In the genomic region with DNA sequence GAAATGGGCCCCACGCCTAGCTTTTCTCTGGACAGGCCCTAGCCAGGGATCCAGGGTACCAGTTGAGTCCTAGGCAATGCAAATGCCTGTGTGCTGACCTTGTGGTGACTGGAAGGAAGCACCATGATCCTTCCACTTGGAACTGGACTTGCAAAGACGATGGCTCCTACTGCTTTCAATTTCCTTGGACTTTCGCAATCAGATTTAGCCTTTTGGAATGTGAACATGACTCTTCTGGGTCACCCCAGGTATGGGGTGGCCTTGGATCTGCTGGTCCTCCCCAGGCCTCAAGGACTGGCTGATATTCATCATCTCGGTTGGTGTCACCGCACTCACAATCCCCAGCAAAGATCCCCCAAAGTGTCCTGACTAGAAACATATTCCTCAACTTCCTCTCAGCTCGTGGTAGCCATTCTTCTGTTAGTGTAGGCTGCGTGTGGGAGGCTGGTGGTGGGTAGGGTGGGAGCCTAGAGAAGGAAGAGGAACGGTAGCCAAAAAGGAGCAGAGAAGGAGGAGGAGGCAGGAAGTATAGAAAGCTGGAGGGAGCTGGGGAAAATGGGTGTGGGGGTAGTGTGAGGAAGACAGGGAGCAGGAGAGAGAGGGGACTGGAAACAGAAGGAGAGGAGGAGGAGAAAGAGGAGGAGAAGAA, we compare ENCODE assay signal across 21 cellular contexts.
"Had no signal": no experiment of that assay in that cellular context is flagged by ENCODE, and none has a peak within 500 bp of the region (broad histone marks: within the 10 kb centered on the region; RNA-seq: fewer than 3 reads in every experiment).

No MANE protein-coding gene starts in this region.

- H3K36me3 ChIP-seq: right atrium auricular region had no signal

- ATAC-seq: effector memory CD8-positive, alpha-beta T cell; T-helper 17 cell had no signal

- H3K9me3 ChIP-seq: right atrium auricular region had no signal

- H3K4me1 ChIP-seq: right atrium auricular region had no signal

- DNase-seq: activated B cell treated with CpG ODN at 0.5 μM for 24 hours; activated gamma-delta T cell treated with Interleukin-2 at 50 U/mL for 16 hours; activated naive CD8-positive, alpha-beta T cell treated with anti-CD3 and anti-CD28 coated beads, Interleukin-2, amount 10 ng/mL, durations not matched to agents 7 days and 5 days; anterior cingulate cortex; dermis blood vessel endothelial cell; effector memory CD8-positive, alpha-beta T cell; head of caudate nucleus; kidney glomerular epithelial cell; left ventricle myocardium superior; nucleus accumbens; small intestine; stimulated activated naive CD4-positive, alpha-beta T cell treated with Interleukin-2 at 50 U/mL for 16 hours; substantia nigra; T-helper 17 cell; trophoblast cell had no signal

- H3K9me3 Mint-ChIP-seq: activated B cell treated with CpG ODN at 0.5 μM for 24 hours; activated naive CD8-positive, alpha-beta T cell treated with anti-CD3 and anti-CD28 coated beads, Interleukin-2, amount 10 ng/mL, durations not matched to agents 7 days and 5 days; effector memory CD8-positive, alpha-beta T cell; memory B cell; naive thymus-derived CD8-positive, alpha-beta T cell had no signal

- H3K27ac ChIP-seq: epithelial cell of prostate, right atrium auricular region had no signal

- H3K27ac Mint-ChIP-seq: activated B cell treated with CpG ODN at 0.5 μM for 24 hours; activated naive CD8-positive, alpha-beta T cell treated with anti-CD3 and anti-CD28 coated beads, Interleukin-2, amount 10 ng/mL, durations not matched to agents 7 days and 5 days; effector memory CD8-positive, alpha-beta T cell; memory B cell; progenitor cell of endocrine pancreas; T-helper 17 cell had no signal

- H3K4me3 Mint-ChIP-seq: activated B cell treated with CpG ODN at 0.5 μM for 24 hours; activated naive CD8-positive, alpha-beta T cell treated with anti-CD3 and anti-CD28 coated beads, Interleukin-2, amount 10 ng/mL, durations not matched to agents 7 days and 5 days; effector memory CD8-positive, alpha-beta T cell; memory B cell; T-helper 17 cell had no signal

- H3K4me3 ChIP-seq: right atrium auricular region had no signal

- H3K36me3 Mint-ChIP-seq: activated naive CD8-positive, alpha-beta T cell treated with anti-CD3 and anti-CD28 coated beads, Interleukin-2, amount 10 ng/mL, durations not matched to agents 7 days and 5 days; memory B cell had no signal

- FAIRE-seq: frontal cortex, small intestine had no signal
